Comparison of ENCODE assay signal across 8 cellular contexts in the genomic region with DNA sequence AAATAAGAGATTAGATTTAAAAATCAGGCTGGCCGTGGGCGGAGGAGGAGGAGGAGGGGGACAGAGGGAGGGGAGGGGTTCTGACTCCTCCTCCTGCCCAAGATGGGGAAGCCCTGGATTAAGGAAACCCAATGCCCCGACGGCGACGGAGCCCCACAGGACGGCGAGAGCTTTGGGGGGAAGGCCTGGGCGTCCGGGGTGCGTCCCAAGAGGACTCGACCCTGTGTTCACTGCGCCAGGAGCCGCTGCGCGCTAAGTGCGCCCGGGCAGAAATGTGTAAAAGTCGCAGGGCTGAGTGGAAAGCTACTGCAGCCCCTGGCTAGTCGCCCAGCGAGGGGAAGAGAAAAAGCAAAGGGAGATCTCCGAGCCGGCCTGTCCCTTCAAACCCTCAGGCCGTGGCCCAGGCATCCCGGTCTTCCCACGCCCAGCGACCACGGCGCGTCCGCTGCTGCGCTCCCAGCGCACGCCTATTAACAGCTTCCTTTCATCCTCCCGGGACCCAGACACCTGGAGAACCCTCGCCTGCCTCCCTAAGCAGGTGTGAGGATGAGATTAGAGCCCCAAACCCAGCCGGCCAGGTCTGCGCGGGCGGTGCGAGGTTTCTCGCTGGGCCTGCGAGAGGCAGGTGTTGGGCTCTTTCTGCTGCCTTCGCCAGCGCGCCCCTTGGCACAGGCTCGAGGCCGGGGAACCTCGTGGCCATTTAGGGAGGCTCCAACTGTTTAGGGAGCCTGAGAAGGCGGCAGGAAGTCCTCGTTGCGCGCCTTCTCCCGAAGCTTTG. TPM values are rescaled to one million over a fixed set of nuclear protein-coding genes. Genes with fewer than 3 reads are reported as not detected.
DNase-seq lines count a peak whose midpoint lies in the region; ATAC-seq and TF ChIP-seq lines count a peak whose summit lies in the region.

No MANE protein-coding gene starts in this region.

- H3K27ac Mint-ChIP-seq in CD4-positive, alpha-beta T cell: peak overlapping the region; percentile 97
- H3K27ac Mint-ChIP-seq in progenitor cell of endocrine pancreas: peak overlapping the region; percentile 78

- no peaks in the 10 kb centered on the region for H3K9me3 Mint-ChIP-seq in CD4-positive, alpha-beta T cell
- peaks cover 5% of the 10 kb centered on the region for H3K9me3 Mint-ChIP-seq in progenitor cell of endocrine pancreas (ENCODE audit: low read depth)

- in situ Hi-C loops in astrocyte of the spinal cord (cut with HindIII; ENCODE audit: low sequenced_read_pairs): no loop called here

- ATAC-seq in CD4-positive, alpha-beta T cell (ENCODE audit: poor library complexity): no peak
- no peak for ATAC-seq in GM19467 (IDR thresholded peaks at IDR 0.05; ENCODE audit: unreplicated experiment)
- ATAC-seq in HG03280 (IDR thresholded peaks at IDR 0.05; ENCODE audit: unreplicated experiment): no peak

- H3K27ac ChIP-seq in CD4-positive, alpha-beta T cell (ENCODE audit: low read depth, low read length): peak overlapping the region; percentile 72

- peaks cover 19% of the 10 kb centered on the region for H3K36me3 Mint-ChIP-seq in CD4-positive, alpha-beta T cell (ENCODE audit: low read depth)
- H3K36me3 Mint-ChIP-seq in progenitor cell of endocrine pancreas (ENCODE audit: insufficient read depth): no peaks in the 10 kb centered on the region

- H3K4me3 Mint-ChIP-seq in CD4-positive, alpha-beta T cell: peak overlapping the region; percentile 99
- peak overlapping the region; percentile 88 for H3K4me3 Mint-ChIP-seq in progenitor cell of endocrine pancreas (ENCODE audit: low read depth)

- no peak for TF ChIP-seq CTCF in CD4-positive, alpha-beta T cell (IDR thresholded peaks at IDR 0.05)
- TF ChIP-seq CTCF in astrocyte of the spinal cord (IDR thresholded peaks at IDR 0.05; ENCODE audit: low read depth, low read length): no peak
- TF ChIP-seq CTCF in progenitor cell of endocrine pancreas (IDR thresholded peaks at IDR 0.05; ENCODE audit: unreplicated experiment): no peak

- H3K9me3 ChIP-seq in CD4-positive, alpha-beta T cell (ENCODE audit: control insufficient read depth, low read length): no peaks in the 10 kb centered on the region

- intact Hi-C loops in CD4-positive, alpha-beta T cell (cut with DNase I, micrococcal nuclease): loop anchor here (10.0 kb wide), 2 partner anchors 147 to 1283 kb away; partner anchors contain the start of gene PHKA2 (in 1 of the 2)

- peak overlapping the region; percentile 68 for H3K4me3 ChIP-seq in astrocyte of the spinal cord (ENCODE audit: low read depth, low read length)

- CTCF ChIA-PET in CD4-positive, alpha-beta T cell (lab: Charles Lee): interaction anchor here (0.7 kb wide), 1 partner anchor 914 kb away, joined by 3 read pairs; no protein-coding TSS in a partner anchor

- no peaks in the 10 kb centered on the region for H3K27me3 Mint-ChIP-seq in CD4-positive, alpha-beta T cell
- no peaks in the 10 kb centered on the region for H3K27me3 Mint-ChIP-seq in progenitor cell of endocrine pancreas

- DNase-seq in CD4-positive, alpha-beta T cell: peak in 4 of 10 experiments; percentile 1 to 32 (median 6)
- DNase-seq in NCI-H510A (lab: John Stamatoyannopoulos, UW): peak; percentile 13
- DNase-seq in astrocyte of the spinal cord (ENCODE audit: low read depth, low spot score): peak; percentile 25
- DNase-seq in hepatic stellate cell (ENCODE audit: low spot score): peak; percentile 16
- peak; percentile 11 for DNase-seq in progenitor cell of endocrine pancreas (ENCODE audit: low spot score, unreplicated experiment)
- no peak for DNase-seq in NOMO-1 treated with DMSO at 0.1 percent for 48 hours (lab: John Stamatoyannopoulos, UW; ENCODE audit: unreplicated experiment)

- POLR2A ChIA-PET in CD4-positive, alpha-beta T cell (lab: Charles Lee): interaction anchor here (1.8 kb wide), 1 partner anchor 126 kb away, joined by 5 read pairs; the partner anchor contains the start of gene EIF1AX

- H3K4me1 Mint-ChIP-seq in CD4-positive, alpha-beta T cell (ENCODE audit: low read depth): peaks cover 22% of the 10 kb centered on the region
- H3K4me1 Mint-ChIP-seq in progenitor cell of endocrine pancreas (ENCODE audit: low read depth): peaks cover 22% of the 10 kb centered on the region

- H3K27me3 ChIP-seq in CD4-positive, alpha-beta T cell (ENCODE audit: control insufficient read depth, insufficient read depth, low read length): no peaks in the 10 kb centered on the region

RNA-seq across cellular contexts. Expression of gene RPS6KA3, which starts 1.4 kb away (rescaled TPM):
- total RNA-seq in CD4-positive, alpha-beta T cell: 10 to 100 TPM; 39.6 to 39.7 TPM
- 60.8 and 61.8 TPM in 2 replicates for total RNA-seq in progenitor cell of endocrine pancreas
